Comparison of ENCODE assay signal across 11 cellular contexts in genomic region chr3:56878046-56878445, GRCh38.
DNase-seq lines count a peak whose midpoint lies in the region; ATAC-seq and TF ChIP-seq lines count a peak whose summit lies in the region.
"Had no signal": no experiment of that assay in that cellular context is flagged by ENCODE, and none has a peak within 500 bp of the region (broad histone marks: within the 10 kb centered on the region; RNA-seq: fewer than 3 reads in every experiment).

No MANE protein-coding gene starts in this region.

- TF ChIP-seq CTCF in GM13977 (IDR thresholded peaks at IDR 0.05; ENCODE audit: extremely low read depth, insufficient read depth, missing control alignments) = no peak
- TF ChIP-seq CTCF in endodermal cell (conservative IDR thresholded peaks at IDR 0.05) = no peak

- no peaks in the 10 kb centered on the region for H3K36me3 Mint-ChIP-seq in endodermal cell (ENCODE audit: low read depth)

- H3K27me3 Mint-ChIP-seq in endodermal cell (ENCODE audit: insufficient read depth) = no peaks in the 10 kb centered on the region

- H3K9ac ChIP-seq in endodermal cell (ENCODE audit: extremely low read depth, low read length, poor library complexity, severe bottlenecking) = no peak overlapping the region

- no peaks in the 10 kb centered on the region for H3K27me3 ChIP-seq in endodermal cell (ENCODE audit: control insufficient read depth, insufficient read depth, low read length, poor library complexity, severe bottlenecking)

- in situ Hi-C loops in GM13977 (cut with MboI; ENCODE audit: low pct_unique_long_range_greater_than_20kb, low sequenced_read_pairs, unreplicated experiment) = no loop called here

- H3K4me1 ChIP-seq in endodermal cell (ENCODE audit: control insufficient read depth, insufficient read depth, low read length) = peaks cover 4% of the 10 kb centered on the region

- no peak overlapping the region for H3K4me3 ChIP-seq in endodermal cell (ENCODE audit: low read length)
- H3K4me3 ChIP-seq: thoracic aorta had no signal

- no peaks in the 10 kb centered on the region for H3K36me3 ChIP-seq in endodermal cell (ENCODE audit: control insufficient read depth, insufficient read depth, low read length)
- H3K36me3 ChIP-seq: thoracic aorta had no signal

- 56 to 73% methylated on average over 3 to 7 of the region's 7 CpGs for WGBS in endodermal cell (ENCODE audit: insufficient coverage in 1 of 2, insufficient read length in 1 of 2), 2 experiments

- no peak overlapping the region for H3K4me3 Mint-ChIP-seq in endodermal cell

- DNase-seq in GM13977 (ENCODE audit: low spot score) (peak; percentile 54), endodermal cell (no peak)
- DNase-seq in activated CD8-positive, alpha-beta memory T cell treated with anti-CD3 and anti-CD28 coated beads, Interleukin-2, amount 50 U/mL, for 4 hours = peak; percentile 54
- peak; percentile 52 for DNase-seq in stimulated activated CD4-positive, alpha-beta T cell treated with anti-CD3 and anti-CD28 coated beads, Interleukin-4, amount 100 ng/mL, for 1 hour
- DNase-seq in NK-92 treated with Interleukin-12 subunit alpha and Interleukin-12 subunit beta, amount 100 ng/mL, for 24 hours (lab: John Stamatoyannopoulos, UW) = no peak
- DNase-seq: NCI-H1092, T-helper 9 cell had no signal

- peak overlapping the region; percentile 34 for H3K27ac Mint-ChIP-seq in endodermal cell

- H3K9me3 ChIP-seq in endodermal cell (ENCODE audit: control insufficient read depth, low read length) = no peaks in the 10 kb centered on the region
- H3K9me3 ChIP-seq: thoracic aorta had no signal

- H3K27ac ChIP-seq in endodermal cell (ENCODE audit: low read depth, low read length) = no peak overlapping the region
- H3K27ac ChIP-seq: thoracic aorta had no signal

- no peaks in the 10 kb centered on the region for H3K9me3 Mint-ChIP-seq in endodermal cell

- no peak for ATAC-seq in HG03565 (IDR thresholded peaks at IDR 0.05; ENCODE audit: unreplicated experiment)
- ATAC-seq in GM18498 (IDR thresholded peaks at IDR 0.05; ENCODE audit: unreplicated experiment) = no peak
- no peak for ATAC-seq in HG03460 (IDR thresholded peaks at IDR 0.05; ENCODE audit: unreplicated experiment)

- H3K4me1 Mint-ChIP-seq in endodermal cell = peaks cover 35% of the 10 kb centered on the region

Comparison
In these comparisons a context has a peak if more than half of its experiments do, and no peak if none do; other contexts are left out.
1. DNase-seq: peak in GM13977 (single experiment), activated CD8-positive, alpha-beta memory T cell treated with anti-CD3 and anti-CD28 coated beads, Interleukin-2, amount 50 U/mL, for 4 hours (single experiment) and stimulated activated CD4-positive, alpha-beta T cell treated with anti-CD3 and anti-CD28 coated beads, Interleukin-4, amount 100 ng/mL, for 1 hour (single experiment); none in endodermal cell (single experiment) and NK-92 treated with Interleukin-12 subunit alpha and Interleukin-12 subunit beta, amount 100 ng/mL, for 24 hours (single experiment).